Comparison of ENCODE assay signal across 8 cellular contexts in genomic region chr16:25257956-25258855, GRCh38. TPM values are rescaled to one million over a fixed set of nuclear protein-coding genes. Genes with fewer than 3 reads are reported as not detected.
DNase-seq lines count a peak whose midpoint lies in the region; ATAC-seq and TF ChIP-seq lines count a peak whose summit lies in the region.

No MANE protein-coding gene starts in this region.

- H3K9me3 ChIP-seq in PC-9 (ENCODE audit: insufficient read depth, low read depth) (no peaks in the 10 kb centered on the region), fibroblast of lung (ENCODE audit: control insufficient read depth, insufficient read depth, low read depth, low read length) (no peaks in the 10 kb centered on the region)

- H3F3A ChIP-seq in PC-9 (ENCODE audit: insufficient read depth, low read depth) = peaks cover 5% of the 10 kb centered on the region; the same call in 1 of the 2 replicates

- H3K4me1 ChIP-seq in PC-9 (replicated peaks; ENCODE audit: insufficient read depth) (peaks cover 21% of the 10 kb centered on the region), fibroblast of lung (ENCODE audit: control insufficient read depth, extremely low read depth, insufficient read depth, low read length) (peaks cover 2% of the 10 kb centered on the region)

- peak overlapping the region; percentile 97 for H3K4me2 ChIP-seq in PC-9
- peak overlapping the region; percentile 96 for H3K4me2 ChIP-seq in fibroblast of lung (ENCODE audit: extremely low read depth, insufficient read depth, low read length)

- H3K36me3 ChIP-seq in PC-9 (ENCODE audit: low read depth) = no peaks in the 10 kb centered on the region
- peaks cover 3% of the 10 kb centered on the region for H3K36me3 ChIP-seq in fibroblast of lung (ENCODE audit: control insufficient read depth, insufficient read depth, low read length)

- no peak for TF ChIP-seq RAD21 in Ishikawa (IDR thresholded peaks at IDR 0.05; ENCODE audit: low read depth)

- CTCF ChIA-PET in PC-9 (lab: Charles Lee) = interaction anchor here (0.7 kb wide), 1 partner anchor 1911 kb away, joined by 10 read pairs; no protein-coding TSS in a partner anchor

- peak overlapping the region; percentile 96 for H3K27ac ChIP-seq in PC-9
- H3K27ac ChIP-seq in fibroblast of lung (ENCODE audit: insufficient read depth, low read length) = peak overlapping the region; percentile 81

- no peaks in the 10 kb centered on the region for H3K9me3 Mint-ChIP-seq in activated T-helper 1 cell treated with anti-CD3 and anti-CD28 coated beads, Interleukin-12 subunit alpha, Interleukin-12 subunit beta, Interleukin-2, Interleukin-4 antibody, amounts not matched to agents 30 ng/mL and 10 ng/mL and 1 ng/mL, durations not matched to agents 14 hours and 24 hours and 36 hours
- H3K9me3 Mint-ChIP-seq in natural killer cell treated with Interleukin-12 subunit alpha and Interleukin-12 subunit beta and Interleukin-15 and Interleukin-18, amount 100 ng/mL, for 72 hours = no peaks in the 10 kb centered on the region

- H3K9me2 ChIP-seq in PC-9 (ENCODE audit: insufficient read depth) = no peaks in the 10 kb centered on the region; the same call in 1 of the 2 replicates

- H3K27me3 Mint-ChIP-seq in activated T-helper 1 cell treated with anti-CD3 and anti-CD28 coated beads, Interleukin-12 subunit alpha, Interleukin-12 subunit beta, Interleukin-2, Interleukin-4 antibody, amounts not matched to agents 30 ng/mL and 10 ng/mL and 1 ng/mL, durations not matched to agents 14 hours and 24 hours and 36 hours (ENCODE audit: insufficient read depth) = peaks cover 2% of the 10 kb centered on the region
- no peaks in the 10 kb centered on the region for H3K27me3 Mint-ChIP-seq in natural killer cell treated with Interleukin-12 subunit alpha and Interleukin-12 subunit beta and Interleukin-15 and Interleukin-18, amount 100 ng/mL, for 72 hours

- H2AFZ ChIP-seq in PC-9 = peak overlapping the region; percentile 91
- peak overlapping the region; percentile 7 for H2AFZ ChIP-seq in fibroblast of lung (ENCODE audit: low read length)

- POLR2A ChIA-PET in PC-9 (lab: Charles Lee; ENCODE audit: unreplicated experiment) = interaction anchor here (0.5 to 0.6 kb wide), 3 partner anchors 8 to 127 kb away, joined by 3 to 6 read pairs (median 3); no protein-coding TSS in a partner anchor

- H3K4me3 ChIP-seq in PC-9 (peak overlapping the region; percentile 89), fibroblast of lung (replicated peaks in 1 of 4; ENCODE audit: control extremely low read depth in 1 of 4, insufficient read depth in 1 of 4, low read depth in 3 of 4, low read length in 4 of 4) (peak overlapping the region; percentile 44 to 94 (median 73))

- BruUV-seq in PC-9 (replicated peaks; lab: Mats Ljungman, UMichigan) = TSS peak; percentile 56

- H3K9ac ChIP-seq in fibroblast of lung (ENCODE audit: insufficient read depth, low read length) = peak overlapping the region; percentile 97

- peak overlapping the region; percentile 92 for H3K27ac Mint-ChIP-seq in activated T-helper 1 cell treated with anti-CD3 and anti-CD28 coated beads, Interleukin-12 subunit alpha, Interleukin-12 subunit beta, Interleukin-2, Interleukin-4 antibody, amounts not matched to agents 30 ng/mL and 10 ng/mL and 1 ng/mL, durations not matched to agents 14 hours and 24 hours and 36 hours
- peak overlapping the region; percentile 95 to 97 for H3K27ac Mint-ChIP-seq in natural killer cell treated with Interleukin-12 subunit alpha and Interleukin-12 subunit beta and Interleukin-15 and Interleukin-18, amount 100 ng/mL, for 72 hours

- H3K4me1 Mint-ChIP-seq in activated T-helper 1 cell treated with anti-CD3 and anti-CD28 coated beads, Interleukin-12 subunit alpha, Interleukin-12 subunit beta, Interleukin-2, Interleukin-4 antibody, amounts not matched to agents 30 ng/mL and 10 ng/mL and 1 ng/mL, durations not matched to agents 14 hours and 24 hours and 36 hours (ENCODE audit: low read depth) = peaks cover 46% of the 10 kb centered on the region
- peaks cover 40 to 41% of the 10 kb centered on the region in 2 donors for H3K4me1 Mint-ChIP-seq in natural killer cell treated with Interleukin-12 subunit alpha and Interleukin-12 subunit beta and Interleukin-15 and Interleukin-18, amount 100 ng/mL, for 72 hours (ENCODE audit: low read depth in 2 of 2)

- H4K20me1 ChIP-seq in PC-9 (ENCODE audit: insufficient read depth) (peaks cover 41% of the 10 kb centered on the region), fibroblast of lung (ENCODE audit: control insufficient read depth, extremely low read depth, insufficient read depth, low read length) (no peaks in the 10 kb centered on the region)

- peak overlapping the region; percentile 91 for H3K4me3 Mint-ChIP-seq in activated T-helper 1 cell treated with anti-CD3 and anti-CD28 coated beads, Interleukin-12 subunit alpha, Interleukin-12 subunit beta, Interleukin-2, Interleukin-4 antibody, amounts not matched to agents 30 ng/mL and 10 ng/mL and 1 ng/mL, durations not matched to agents 14 hours and 24 hours and 36 hours
- H3K4me3 Mint-ChIP-seq in natural killer cell treated with Interleukin-12 subunit alpha and Interleukin-12 subunit beta and Interleukin-15 and Interleukin-18, amount 100 ng/mL, for 72 hours = peak overlapping the region; percentile 98

- peaks cover 58% of the 10 kb centered on the region for H3K79me2 ChIP-seq in PC-9 (ENCODE audit: low read depth)
- H3K79me2 ChIP-seq in fibroblast of lung (ENCODE audit: control insufficient read depth, insufficient read depth, low read length) = peaks cover 26% of the 10 kb centered on the region

- no peak for TF ChIP-seq EP300 in Ishikawa (IDR thresholded peaks at IDR 0.05; ENCODE audit: borderline replicate concordance)

- peak; percentile 49 for ATAC-seq in GM21619 (IDR thresholded peaks at IDR 0.05; ENCODE audit: unreplicated experiment)
- peak in 1 of 2 donors; percentile 71 for ATAC-seq in natural killer cell treated with Interleukin-12 subunit alpha and Interleukin-12 subunit beta and Interleukin-15 and Interleukin-18, amount 100 ng/mL, for 72 hours
- peak; percentile 53 for ATAC-seq in stimulated activated naive CD8-positive, alpha-beta T cell treated with anti-CD3 and anti-CD28 coated beads, Interleukin-15, Interleukin-2, amounts not matched to agents 100 U/mL and 50 U/mL, for 24 hours

- no peak for TF ChIP-seq CTCF in PC-9 (conservative IDR thresholded peaks at IDR 0.05)
- no peak for TF ChIP-seq CTCF in fibroblast of lung (conservative IDR thresholded peaks at IDR 0.05 in 1 of 2, IDR thresholded peaks at IDR 0.05 in 1 of 2; ENCODE audit: low read depth in 1 of 2, low read length in 2 of 2)

- H3K27me3 ChIP-seq in PC-9 (ENCODE audit: insufficient read depth, low read depth) (no peaks in the 10 kb centered on the region), fibroblast of lung (ENCODE audit: control insufficient read depth, insufficient read depth, low read length) (no peaks in the 10 kb centered on the region)

- H3K36me3 Mint-ChIP-seq in activated T-helper 1 cell treated with anti-CD3 and anti-CD28 coated beads, Interleukin-12 subunit alpha, Interleukin-12 subunit beta, Interleukin-2, Interleukin-4 antibody, amounts not matched to agents 30 ng/mL and 10 ng/mL and 1 ng/mL, durations not matched to agents 14 hours and 24 hours and 36 hours (ENCODE audit: low read depth) = peaks cover 27% of the 10 kb centered on the region
- H3K36me3 Mint-ChIP-seq in natural killer cell treated with Interleukin-12 subunit alpha and Interleukin-12 subunit beta and Interleukin-15 and Interleukin-18, amount 100 ng/mL, for 72 hours = peaks cover 10% of the 10 kb centered on the region

- DNase-seq in DMS53 treated with DMSO at 0.1 percent for 48 hours (lab: John Stamatoyannopoulos, UW; ENCODE audit: unreplicated experiment) (peak; percentile 60), PC-9 (peak; percentile 74 to 82), fibroblast of lung (ENCODE audit: low read depth in 2 of 2) (peak; percentile 89 to 91)
- DNase-seq in activated T-helper 1 cell treated with anti-CD3 and anti-CD28 coated beads, Interleukin-12 subunit alpha, Interleukin-12 subunit beta, Interleukin-2, Interleukin-4 antibody, amounts not matched to agents 30 ng/mL and 10 ng/mL and 1 ng/mL, durations not matched to agents 14 hours and 24 hours and 36 hours (ENCODE audit: low spot score) = peak; percentile 69
- DNase-seq in natural killer cell treated with Interleukin-12 subunit alpha and Interleukin-12 subunit beta and Interleukin-15 and Interleukin-18, amount 100 ng/mL, for 72 hours (ENCODE audit: low spot score) = peak; percentile 84
- peak; percentile 82 for DNase-seq in stimulated activated naive CD8-positive, alpha-beta T cell treated with anti-CD3 and anti-CD28 coated beads, Interleukin-15, Interleukin-2, amounts not matched to agents 100 U/mL and 50 U/mL, for 24 hours

- intact Hi-C loops in PC-9 (cut with micrococcal nuclease; ENCODE audit: unreplicated experiment) = loop anchor here (5.0 to 10.0 kb wide), 3 partner anchors 106 to 721 kb away; partner anchors contain the start of gene RBBP6
- intact Hi-C loops in activated T-helper 1 cell treated with anti-CD3 and anti-CD28 coated beads, Interleukin-12 subunit alpha, Interleukin-12 subunit beta, Interleukin-2, Interleukin-4 antibody, amounts not matched to agents 30 ng/mL and 10 ng/mL and 1 ng/mL, durations not matched to agents 14 hours and 24 hours and 36 hours (cut with micrococcal nuclease) = loop anchor here (1.0 to 10.0 kb wide), 9 partner anchors 25 to 1994 kb away; partner anchors contain the start of genes ARHGAP17, EARS2, LCMT1 and UBFD1

TF ChIP-seq in Ishikawa, 13 proteins besides CTCF, POLR2A, EP300 and RAD21 (continues in another document):
- TF ChIP-seq EGR1 (IDR thresholded peaks at IDR 0.05) = no peak
- no peak for TF ChIP-seq CREB1 (IDR thresholded peaks at IDR 0.05; ENCODE audit: low read depth)

RNA-seq across cellular contexts. Expression of gene ZKSCAN2, which starts 0.6 kb away (rescaled TPM):
- total RNA-seq in PC-9 (2021) (4.5 and 6.5 TPM in 2 replicates), fibroblast of lung (3.3 and 4.3 TPM in 2 replicates)
- total RNA-seq in activated T-helper 1 cell treated with anti-CD3 and anti-CD28 coated beads, Interleukin-12 subunit alpha, Interleukin-12 subunit beta, Interleukin-2, Interleukin-4 antibody, amounts not matched to agents 30 ng/mL and 10 ng/mL and 1 ng/mL, durations not matched to agents 14 hours and 24 hours and 36 hours = 6.1 and 6.4 TPM in 2 replicates
- polyA plus RNA-seq in fibroblast of lung = 2.0 and 2.1 TPM in 2 replicates
- 2.0 TPM in 2 replicates for polyA plus RNA-seq in fibroblast of lung (2012)
- 4.9 and 5.9 TPM in 2 replicates for polyA minus RNA-seq in fibroblast of lung (ENCODE audit: low replicate concordance)
- 1 to 10 TPM; 4.5 to 4.7 TPM for total RNA-seq in natural killer cell treated with Interleukin-12 subunit alpha and Interleukin-12 subunit beta and Interleukin-15 and Interleukin-18, amount 100 ng/mL, for 72 hours

RNA-seq across cellular contexts. Expression of gene AQP8, which starts 41.5 kb away (rescaled TPM):
- total RNA-seq in PC-9 (2021) = not detected in 2 replicates
- total RNA-seq in activated T-helper 1 cell treated with anti-CD3 and anti-CD28 coated beads, Interleukin-12 subunit alpha, Interleukin-12 subunit beta, Interleukin-2, Interleukin-4 antibody, amounts not matched to agents 30 ng/mL and 10 ng/mL and 1 ng/mL, durations not matched to agents 14 hours and 24 hours and 36 hours = not detected in 2 replicates
- not detected in 2 replicates for total RNA-seq in fibroblast of lung
- polyA plus RNA-seq in fibroblast of lung = not detected in 2 replicates
- not detected in 2 replicates for polyA plus RNA-seq in fibroblast of lung (2012)
- polyA minus RNA-seq in fibroblast of lung (ENCODE audit: low replicate concordance) = not detected in 2 replicates
- total RNA-seq in natural killer cell treated with Interleukin-12 subunit alpha and Interleukin-12 subunit beta and Interleukin-15 and Interleukin-18, amount 100 ng/mL, for 72 hours = under 1 TPM in 1 of 2 donors, not detected in 1; 0.31 TPM
